Comparison of ENCODE assay signal across 8 cellular contexts in the genomic region with DNA sequence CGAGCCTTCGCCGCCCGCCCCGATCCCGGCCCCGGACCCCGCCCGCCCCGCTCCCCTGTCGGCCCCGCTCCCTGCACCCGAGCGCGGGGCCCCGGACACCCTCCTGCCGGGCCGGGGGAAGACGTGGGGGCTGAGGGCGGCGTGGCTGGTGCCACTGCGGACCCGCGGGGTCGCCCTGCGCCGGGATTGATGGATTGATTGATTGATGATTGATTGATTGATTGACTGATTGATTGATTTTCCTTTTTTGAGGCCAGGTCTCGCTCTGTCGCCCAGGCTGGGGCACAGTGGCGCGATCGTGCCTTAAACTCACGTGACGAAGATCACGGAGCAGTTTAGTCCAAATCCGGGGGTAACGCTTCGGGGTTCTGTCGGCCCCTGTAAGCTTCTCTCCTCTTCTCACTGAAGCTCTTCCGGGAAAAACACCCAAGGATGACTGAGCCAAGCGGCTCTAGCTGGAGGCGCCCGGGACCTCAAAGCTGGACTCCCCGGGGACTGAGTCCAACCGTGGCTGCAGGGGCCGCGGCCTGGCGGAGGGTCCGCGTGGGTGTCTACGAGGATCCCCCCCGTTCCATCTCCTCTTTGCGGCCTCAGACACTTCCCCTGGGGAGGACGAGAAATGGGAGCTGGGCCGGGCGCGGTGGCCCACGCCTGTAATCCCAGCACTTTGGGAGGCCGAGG.
DNase-seq lines count a peak whose midpoint lies in the region; ATAC-seq and TF ChIP-seq lines count a peak whose summit lies in the region.

No MANE protein-coding gene starts in this region.

- H3K36me3 ChIP-seq in neutrophil: no peaks in the 10 kb centered on the region

- no peak overlapping the region for H3K27ac ChIP-seq in HL-60 (replicated peaks)
- H3K27ac ChIP-seq in neutrophil: peak overlapping the region; percentile 58

- H3K4me3 ChIP-seq in HL-60 (replicated peaks; ENCODE audit: insufficient read depth, low read length): peak overlapping the region; percentile 26
- H3K4me3 ChIP-seq in neutrophil (ENCODE audit: low read depth in 1 of 2, low read length in 1 of 2): peak overlapping the region; percentile 69 to 75

- peak; percentile 17 for ATAC-seq in central memory CD8-positive, alpha-beta T cell (replicated peaks; ENCODE audit: extremely low read depth, poor library complexity, severe bottlenecking)
- no peak for ATAC-seq in GM18870 (IDR thresholded peaks at IDR 0.05; ENCODE audit: unreplicated experiment)

- H3K36me3 Mint-ChIP-seq in central memory CD8-positive, alpha-beta T cell (ENCODE audit: insufficient read depth): peaks cover 7% of the 10 kb centered on the region

- TF ChIP-seq CTCF in HL-60 (IDR thresholded peaks at IDR 0.05; ENCODE audit: insufficient read depth, low read length) (no peak), neutrophil (IDR thresholded peaks at IDR 0.05) (no peak)

- no peaks in the 10 kb centered on the region for H3K9me3 Mint-ChIP-seq in central memory CD8-positive, alpha-beta T cell

- peak overlapping the region; percentile 90 for H3K4me3 Mint-ChIP-seq in central memory CD8-positive, alpha-beta T cell

- H3K27me3 Mint-ChIP-seq in central memory CD8-positive, alpha-beta T cell: peaks cover 55% of the 10 kb centered on the region

- H3K27me3 ChIP-seq in HL-60 (ENCODE audit: insufficient read depth, poor library complexity, severe bottlenecking) (no peaks in the 10 kb centered on the region), neutrophil (peaks cover 65% of the 10 kb centered on the region)

- no peaks in the 10 kb centered on the region for H3K9me3 ChIP-seq in neutrophil

- H3K4me1 ChIP-seq in neutrophil (ENCODE audit: control insufficient read depth in 1 of 2, insufficient read depth in 1 of 2, low read depth in 1 of 2, low read length in 1 of 2): peaks cover 15 to 22% of the 10 kb centered on the region in 2 experiments

- DNase-seq in CD1c-positive myeloid dendritic cell (ENCODE audit: extremely low spot score) (peak; percentile 35), HL-60 (ENCODE audit: low read depth in 1 of 2, low spot score in 1 of 2) (no peak), activated gamma-delta T cell treated with Interleukin-2 at 50 U/mL for 16 hours (no peak), OCI-M1 (lab: John Stamatoyannopoulos, UW) (no peak), NCI-H748 (lab: John Stamatoyannopoulos, UW; ENCODE audit: unreplicated experiment) (no peak)
- no peak for DNase-seq in central memory CD8-positive, alpha-beta T cell (ENCODE audit: low spot score in 2 of 2)

- H3K27ac Mint-ChIP-seq in central memory CD8-positive, alpha-beta T cell (ENCODE audit: low read depth): peak overlapping the region; percentile 92

- peaks cover 23% of the 10 kb centered on the region for H3K4me1 Mint-ChIP-seq in central memory CD8-positive, alpha-beta T cell
